Comparison of ENCODE assay signal across 1 cellular context in genomic region chr5:134873987-134874830, GRCh38.
TF ChIP-seq lines count a peak whose summit lies in the region.

TSS of gene TXNDC15 (plus strand) at chr5:134874371. CDS start at chr5:134874428, 57 bp downstream.

TF ChIP-seq in HEK293, 187 proteins besides CTCF, POLR2A, EP300 and RAD21 (continued from another document and continues in another):
- TF ChIP-seq ZNF513 (tag by site-specific recombination; IDR thresholded peaks at IDR 0.05) (no peak; the same call in 1 of the 2 replicates), ZNF121 (tag by site-specific recombination; IDR thresholded peaks at IDR 0.05) (peak; percentile 83; the same call in 1 of the 2 replicates), ZNF658 (tag by site-specific recombination; IDR thresholded peaks at IDR 0.05) (no peak), ZSCAN16 (tag by site-specific recombination; IDR thresholded peaks at IDR 0.05) (0 out of 2 replicates have a peak, but pooled peaks have one; percentile 16), SP7 (tag by site-specific recombination; IDR thresholded peaks at IDR 0.05) (peak; percentile 90), YY1 (tag by site-specific recombination; IDR thresholded peaks at IDR 0.05) (peak; percentile 99), ZNF48 (tag by site-specific recombination; IDR thresholded peaks at IDR 0.05) (no peak), PRDM10 (tag by site-specific recombination; IDR thresholded peaks at IDR 0.05) (peak; percentile 29; the same call in 1 of the 2 replicates), ZNF248 (tag by site-specific recombination; IDR thresholded peaks at IDR 0.05) (no peak), ZNF138 (tag by site-specific recombination; IDR thresholded peaks at IDR 0.05; ENCODE audit: borderline replicate concordance) (no peak), KLF9 (tag by site-specific recombination; IDR thresholded peaks at IDR 0.05; ENCODE audit: low read depth) (peak; percentile 73), ZNF561 (tag by site-specific recombination; IDR thresholded peaks at IDR 0.05; ENCODE audit: borderline replicate concordance) (0 out of 2 replicates have a peak, but pooled peaks have one; percentile 66), ZNF549 (tag by site-specific recombination; IDR thresholded peaks at IDR 0.05) (no peak), ZNF76 (tag by site-specific recombination; IDR thresholded peaks at IDR 0.05; ENCODE audit: borderline replicate concordance, low read depth) (peak; percentile 95), ZBTB6 (tag by site-specific recombination; IDR thresholded peaks at IDR 0.05) (no peak; the same call in none of the 2 replicates), ZNF37A (tag by site-specific recombination; IDR thresholded peaks at IDR 0.05) (no peak), ZXDB (tag by site-specific recombination; IDR thresholded peaks at IDR 0.05) (peak; percentile 94), ZNF335 (tag by site-specific recombination; conservative IDR thresholded peaks at IDR 0.05) (peak; percentile 84), ZNF692 (tag by site-specific recombination; IDR thresholded peaks at IDR 0.05) (peak; percentile 80), ZNF423 (tag by site-specific recombination; IDR thresholded peaks at IDR 0.05) (no peak), ZSCAN23 (tag by site-specific recombination; IDR thresholded peaks at IDR 0.05) (peak; percentile 65; the same call in 1 of the 2 replicates), ZBTB8A (tag by site-specific recombination; IDR thresholded peaks at IDR 0.05) (peak; percentile 95), ZNF639 (tag by site-specific recombination; IDR thresholded peaks at IDR 0.05) (peak; percentile 83), BCL6B (tag by site-specific recombination; IDR thresholded peaks at IDR 0.05) (no peak), ZSCAN5A (tag by site-specific recombination; IDR thresholded peaks at IDR 0.05) (peak; percentile 83), ZNF654 (tag by site-specific recombination; IDR thresholded peaks at IDR 0.05; ENCODE audit: low read depth) (no peak), ZNF621 (tag by site-specific recombination; IDR thresholded peaks at IDR 0.05) (no peak), ZFP69B (tag by site-specific recombination; IDR thresholded peaks at IDR 0.05) (peak; percentile 73), ZNF426 (tag by site-specific recombination; IDR thresholded peaks at IDR 0.05) (no peak), ZNF324 (tag by site-specific recombination; IDR thresholded peaks at IDR 0.05) (peak; percentile 82; the same call in 1 of the 2 replicates), ZFP37 (tag by site-specific recombination; IDR thresholded peaks at IDR 0.05) (peak; percentile 97), PRDM4 (tag by site-specific recombination; IDR thresholded peaks at IDR 0.05) (peak; percentile 45; the same call in 1 of the 2 replicates), ZNF404 (tag by site-specific recombination; IDR thresholded peaks at IDR 0.05) (no peak), REPIN1 (tag by site-specific recombination; IDR thresholded peaks at IDR 0.05; ENCODE audit: low read depth) (no peak; the same call in 1 of the 2 replicates), SCRT2 (tag by site-specific recombination; IDR thresholded peaks at IDR 0.05) (peak; percentile 37; the same call in 1 of the 2 replicates), SCRT1 (tag by site-specific recombination; IDR thresholded peaks at IDR 0.05; ENCODE audit: borderline replicate concordance) (no peak), HOXA7 (CRISPR knock-in tag; IDR thresholded peaks at IDR 0.05; ENCODE audit: borderline replicate concordance) (no peak), ZBTB44 (tag by site-specific recombination; IDR thresholded peaks at IDR 0.05) (0 out of 2 replicates have a peak, but pooled peaks have one; percentile 7), GLI4 (tag by site-specific recombination; IDR thresholded peaks at IDR 0.05) (peak; percentile 82), ZFP41 (tag by site-specific recombination; IDR thresholded peaks at IDR 0.05; ENCODE audit: borderline replicate concordance) (0 out of 2 replicates have a peak, but pooled peaks have one; percentile 58), ZNF830 (tag by site-specific recombination; IDR thresholded peaks at IDR 0.05; ENCODE audit: low read depth) (no peak), KLF1 (tag by site-specific recombination; IDR thresholded peaks at IDR 0.05) (peak; percentile 52; the same call in 1 of the 2 replicates), ZNF266 (tag by site-specific recombination; IDR thresholded peaks at IDR 0.05; ENCODE audit: low read depth) (no peak), ZNF19 (tag by site-specific recombination; IDR thresholded peaks at IDR 0.05; ENCODE audit: low read depth) (no peak), KLF8 (tag by site-specific recombination; IDR thresholded peaks at IDR 0.05) (peak; percentile 87), ZNF394 (tag by site-specific recombination; IDR thresholded peaks at IDR 0.05; ENCODE audit: borderline replicate concordance) (peak; percentile 62), ZNF473 (tag by site-specific recombination; IDR thresholded peaks at IDR 0.05) (no peak), OVOL3 (tag by site-specific recombination; IDR thresholded peaks at IDR 0.05) (peak; percentile 62; the same call in 1 of the 2 replicates)
